In genomic region chr17:12982224-12982623, GRCh38 we compare ENCODE assay signal across 28 cellular contexts. TPM values are rescaled to one million over a fixed set of nuclear protein-coding genes. Genes with fewer than 3 reads are reported as not detected.
DNase-seq lines count a peak whose midpoint lies in the region; ATAC-seq, FAIRE-seq and TF ChIP-seq lines count a peak whose summit lies in the region.
"Had no signal": no experiment of that assay in that cellular context is flagged by ENCODE, and none has a peak within 500 bp of the region (broad histone marks: within the 10 kb centered on the region; RNA-seq: fewer than 3 reads in every experiment).

No MANE protein-coding gene starts in this region.

- no peak overlapping the region for H3K27ac Mint-ChIP-seq in naive thymus-derived CD4-positive, alpha-beta T cell
- H3K27ac Mint-ChIP-seq: activated T-helper 2 cell treated with anti-CD3 and anti-CD28 coated beads, Interferon-gamma antibody, Interleukin-2, Interleukin-4, amounts not matched to agents 10 μg/mL and 5 μg/mL and 100 μg/mL, durations not matched to agents 14 hours and 24 hours and 36 hours; T-helper 17 cell had no signal

- H3K9ac ChIP-seq in smooth muscle cell (ENCODE audit: low read depth), result no peak overlapping the region

- H3K27me3 ChIP-seq in HL-60 (ENCODE audit: insufficient read depth, poor library complexity, severe bottlenecking) (no peaks in the 10 kb centered on the region), smooth muscle cell (ENCODE audit: low read depth) (no peaks in the 10 kb centered on the region)
- H3K27me3 ChIP-seq in naive thymus-derived CD4-positive, alpha-beta T cell (ENCODE audit: control insufficient read depth in 2 of 2, insufficient read depth in 2 of 2, low read length in 2 of 2), result no peaks in the 10 kb centered on the region
- H3K27me3 ChIP-seq: adrenal gland, cardiac muscle cell, dorsolateral prefrontal cortex, tibial artery had no signal

- H4K20me1 ChIP-seq in OCI-LY7 (ENCODE audit: insufficient read depth, low read length) (no peaks in the 10 kb centered on the region), smooth muscle cell (ENCODE audit: low read depth) (no peaks in the 10 kb centered on the region)

- H3K27me3 Mint-ChIP-seq in naive thymus-derived CD4-positive, alpha-beta T cell, result peaks cover 0 to 16% (median 10%) of the 10 kb centered on the region in 5 donors

- intact Hi-C loops in OCI-LY7 (cut with micrococcal nuclease; ENCODE audit: unreplicated experiment), result no loop called here
- intact Hi-C loops in naive thymus-derived CD4-positive, alpha-beta T cell (cut with micrococcal nuclease), result no loop called here

- H3F3A ChIP-seq in smooth muscle cell (ENCODE audit: low read depth), result no peaks in the 10 kb centered on the region

- H3K4me1 Mint-ChIP-seq in naive thymus-derived CD4-positive, alpha-beta T cell, result peaks cover 0 to 8% (median 0%) of the 10 kb centered on the region in 7 donors
- H3K4me1 Mint-ChIP-seq: T-helper 17 cell had no signal

- H2AFZ ChIP-seq in OCI-LY7 (ENCODE audit: low read length) (no peak overlapping the region), smooth muscle cell (ENCODE audit: low read depth) (no peak overlapping the region)

- H3K79me2 ChIP-seq in OCI-LY7 (ENCODE audit: insufficient read depth, low read depth, low read length) (no peaks in the 10 kb centered on the region), smooth muscle cell (ENCODE audit: low read depth) (no peaks in the 10 kb centered on the region)

- H3K4me3 Mint-ChIP-seq in naive thymus-derived CD4-positive, alpha-beta T cell, result no peak overlapping the region
- H3K4me3 Mint-ChIP-seq: T-helper 17 cell had no signal

- no TSS peak for BruUV-seq in OCI-LY7 (replicated peaks; lab: Mats Ljungman, UMichigan)

- H3K27ac ChIP-seq in HL-60 (replicated peaks) (no peak overlapping the region), OCI-LY7 (ENCODE audit: low read depth, low read length, poor library complexity, severe bottlenecking) (no peak overlapping the region), smooth muscle cell (ENCODE audit: low read depth) (no peak overlapping the region)
- H3K27ac ChIP-seq in naive thymus-derived CD4-positive, alpha-beta T cell (ENCODE audit: low read depth, low read length), result no peak overlapping the region
- H3K27ac ChIP-seq: adrenal gland, cardiac muscle cell, dorsolateral prefrontal cortex, tibial artery had no signal

- H3K9me3 Mint-ChIP-seq in naive thymus-derived CD4-positive, alpha-beta T cell, result peaks cover 0 to 2% (median 0%) of the 10 kb centered on the region in 11 donors
- H3K9me3 Mint-ChIP-seq: activated T-helper 2 cell treated with anti-CD3 and anti-CD28 coated beads, Interferon-gamma antibody, Interleukin-2, Interleukin-4, amounts not matched to agents 10 μg/mL and 5 μg/mL and 100 μg/mL, durations not matched to agents 14 hours and 24 hours and 36 hours had no signal

- 0 out of 2 replicates have a peak, but pooled peaks cover 4% of the 10 kb centered on the region for H3K36me3 ChIP-seq in OCI-LY7 (ENCODE audit: insufficient read depth, low read length)
- no peaks in the 10 kb centered on the region for H3K36me3 ChIP-seq in naive thymus-derived CD4-positive, alpha-beta T cell (ENCODE audit: control insufficient read depth in 2 of 3, insufficient read depth in 3 of 3, low read length in 3 of 3)
- no peaks in the 10 kb centered on the region for H3K36me3 ChIP-seq in smooth muscle cell (ENCODE audit: low read depth)
- H3K36me3 ChIP-seq: adrenal gland, cardiac muscle cell, tibial artery had no signal

- H3K4me1 ChIP-seq in OCI-LY7 (ENCODE audit: insufficient read depth, low read length, poor library complexity, severe bottlenecking), result peaks cover 8% of the 10 kb centered on the region
- peaks cover 0 to 10% of the 10 kb centered on the region in 2 donors for H3K4me1 ChIP-seq in naive thymus-derived CD4-positive, alpha-beta T cell (ENCODE audit: control insufficient read depth in 2 of 2, insufficient read depth in 2 of 2, low read length in 2 of 2)
- peaks cover 4% of the 10 kb centered on the region for H3K4me1 ChIP-seq in smooth muscle cell (ENCODE audit: low read depth)
- H3K4me1 ChIP-seq: Caco-2 had no signal

- H3K36me3 Mint-ChIP-seq in naive thymus-derived CD4-positive, alpha-beta T cell, result no peaks in the 10 kb centered on the region

- ATAC-seq in naive thymus-derived CD4-positive, alpha-beta T cell, result peak; percentile 63
- no peak for ATAC-seq in HG03442 (IDR thresholded peaks at IDR 0.05; ENCODE audit: unreplicated experiment)
- ATAC-seq: PC-3, right cardiac atrium, T-helper 17 cell had no signal

- no peaks in the 10 kb centered on the region for H3K9me2 ChIP-seq in OCI-LY7 (ENCODE audit: insufficient read depth, low read length)

- H3K4me3 ChIP-seq in HL-60 (replicated peaks; ENCODE audit: insufficient read depth, low read length) (no peak overlapping the region), OCI-LY7 (ENCODE audit: low read depth, low read length, poor library complexity, severe bottlenecking) (no peak overlapping the region), smooth muscle cell (no peak overlapping the region)
- H3K4me3 ChIP-seq in naive thymus-derived CD4-positive, alpha-beta T cell (ENCODE audit: low read length), result no peak overlapping the region
- H3K4me3 ChIP-seq: adrenal gland, cardiac muscle cell, dorsolateral prefrontal cortex, lung, tibial artery had no signal

- peak; percentile 42 for FAIRE-seq in GM18507 (lab: Jason Lieb, UNC)
- FAIRE-seq: frontal cortex, H54, kidney had no signal

- H3K9me3 ChIP-seq in OCI-LY7 (ENCODE audit: low read length) (no peaks in the 10 kb centered on the region), smooth muscle cell (replicated peaks; ENCODE audit: low read depth) (no peaks in the 10 kb centered on the region)
- no peaks in the 10 kb centered on the region for H3K9me3 ChIP-seq in naive thymus-derived CD4-positive, alpha-beta T cell (ENCODE audit: control insufficient read depth in 2 of 3, low read length in 3 of 3)
- H3K9me3 ChIP-seq: adrenal gland, Caco-2, tibial artery had no signal

- TF ChIP-seq CTCF in HL-60 (IDR thresholded peaks at IDR 0.05; ENCODE audit: insufficient read depth, low read length), result no peak
- TF ChIP-seq CTCF in OCI-LY7 (conservative IDR thresholded peaks at IDR 0.05; ENCODE audit: low read length), result no peak
- TF ChIP-seq CTCF in smooth muscle cell (IDR thresholded peaks at IDR 0.05; ENCODE audit: borderline replicate concordance, insufficient read depth, poor library complexity, severe bottlenecking), result no peak

- 96% methylated on average over 6 of the region's 6 CpGs for WGBS in smooth muscle cell (ENCODE audit: low lambda C conversion rate)

- DNase-seq in GM18507 (ENCODE audit: extremely low spot score, insufficient read length, low read depth) (peak; percentile 9), HL-60 (ENCODE audit: low read depth in 1 of 2, low spot score in 1 of 2) (peak; percentile 22 to 23), OCI-LY7 (ENCODE audit: low spot score) (peak; percentile 31), smooth muscle cell (lab: John Stamatoyannopoulos, UW; ENCODE audit: unreplicated experiment) (no peak)
- DNase-seq in naive thymus-derived CD4-positive, alpha-beta T cell, result no peak
- no peak for DNase-seq in activated CD4-positive, alpha-beta T cell treated with anti-CD3 and anti-CD28 coated beads, Interleukin-2, amount 50 U/mL, for 4 hours
- DNase-seq: activated CD4-positive, CD25-positive, alpha-beta regulatory T cell; adrenal gland; Caco-2; dorsolateral prefrontal cortex; erythroblast; hypothalamus; KBM-7; kidney; NCI-H1092 treated with DMSO at 0.1 percent for 48 hours; NCI-H2081 treated with DMSO at 0.1 percent for 48 hours; NCI-H510A; PC-3; right cardiac atrium; stimulated activated naive CD4-positive, alpha-beta T cell treated with Interleukin-2 at 50 U/mL for 16 hours; T-helper 17 cell; tibial artery had no signal

- peak overlapping the region; percentile 9; the same call in 1 of the 2 replicates for H3K4me2 ChIP-seq in OCI-LY7 (ENCODE audit: low read length)
- H3K4me2 ChIP-seq in smooth muscle cell, result no peak overlapping the region

- POLR2A ChIA-PET in OCI-LY7 (lab: Charles Lee), result interaction anchor here (0.5 kb wide), 1 partner anchor 234 kb away, joined by 7 read pairs; no protein-coding TSS in a partner anchor
- POLR2A ChIA-PET in naive thymus-derived CD4-positive, alpha-beta T cell (lab: Charles Lee), result no interaction called here

- CTCF ChIA-PET in OCI-LY7 (lab: Charles Lee; ENCODE audit: unreplicated experiment), result no interaction called here
- CTCF ChIA-PET in naive thymus-derived CD4-positive, alpha-beta T cell (lab: Charles Lee), result no interaction called here

RNA-seq across cellular contexts. Expression of gene ELAC2, which starts 35.6 kb away (rescaled TPM):
- 127 and 130 TPM in 2 replicates for total RNA-seq in OCI-LY7 (2014; rRNA removed; shearing (Covaris generic))
- total RNA-seq in OCI-LY7 (2022), result 90.7 and 98.8 TPM in 2 replicates
- total RNA-seq in naive thymus-derived CD4-positive, alpha-beta T cell, result 10 to 100 TPM; 65.2 to 78.9 (median 75.3) TPM
- polyA plus RNA-seq in naive thymus-derived CD4-positive, alpha-beta T cell, result 10 to 100 TPM; 43.4 to 79.3 TPM
- 29.4 and 38.2 TPM in 2 replicates for total RNA-seq in smooth muscle cell
- 31.1 and 43.6 TPM in 2 replicates for polyA plus RNA-seq in smooth muscle cell

Comparison
In these comparisons a context has a peak if more than half of its experiments do, and no peak if none do; other contexts are left out.
1. DNase-seq: peak in GM18507 (single experiment), HL-60 (2 of 2) and OCI-LY7 (single experiment); none in naive thymus-derived CD4-positive, alpha-beta T cell (0 of 9), smooth muscle cell (single experiment) and activated CD4-positive, alpha-beta T cell treated with anti-CD3 and anti-CD28 coated beads, Interleukin-2, amount 50 U/mL, for 4 hours (0 of 2).